Comparison of ENCODE assay signal across 1 cellular context in genomic region chr7:23347682-23348180, GRCh38.
TF ChIP-seq lines count a peak whose summit lies in the region.

No MANE protein-coding gene starts in this region.

TF ChIP-seq in K562, 482 proteins besides CTCF, POLR2A, EP300 and RAD21 (continued from another document and continues in another):
- TF ChIP-seq RREB1 (CRISPR knock-in tag; IDR thresholded peaks at IDR 0.05) = no peak
- TF ChIP-seq ZHX1 (conservative IDR thresholded peaks at IDR 0.05; ENCODE audit: low read length) = no peak
- peak in 1 of 2 experiments; percentile 30; a peak in 1 of 4 replicates for TF ChIP-seq ZMIZ1 (IDR thresholded peaks at IDR 0.05; ENCODE audit: low read depth in 2 of 2, low read length in 2 of 2)
- no peak for TF ChIP-seq PRPF4 (IDR thresholded peaks at IDR 0.05; ENCODE audit: insufficient read depth, low read depth, low read length, poor library complexity, severe bottlenecking)
- no peak for TF ChIP-seq ZNF668 (CRISPR knock-in tag; IDR thresholded peaks at IDR 0.05)
- no peak for TF ChIP-seq XRCC5 (IDR thresholded peaks at IDR 0.05; ENCODE audit: low read depth, low read length)
- TF ChIP-seq ZNF586 (CRISPR knock-in tag; conservative IDR thresholded peaks at IDR 0.05) = no peak
- TF ChIP-seq RBM22 (IDR thresholded peaks at IDR 0.05; ENCODE audit: low read depth, low read length, poor library complexity, severe bottlenecking) = no peak
- no peak for TF ChIP-seq SMAD3 (CRISPR knock-in tag; conservative IDR thresholded peaks at IDR 0.05)
- no peak for TF ChIP-seq HNRNPUL1 (IDR thresholded peaks at IDR 0.05; ENCODE audit: low read length)
- no peak for TF ChIP-seq PKNOX1 (IDR thresholded peaks at IDR 0.05)
- peak; percentile 34; the same call in 1 of the 2 replicates for TF ChIP-seq ATF7 (IDR thresholded peaks at IDR 0.05)
- TF ChIP-seq FOXJ2 (tag; IDR thresholded peaks at IDR 0.05) = no peak
- peak in 1 of 2 experiments; percentile 77; a peak in 2 of 4 replicates for TF ChIP-seq SRF (CRISPR knock-in tag; IDR thresholded peaks at IDR 0.05)
- TF ChIP-seq SMAD2 (IDR thresholded peaks at IDR 0.05; ENCODE audit: low read depth, low read length) = no peak
- no peak for TF ChIP-seq SREBF1 (IDR thresholded peaks at IDR 0.05; ENCODE audit: borderline replicate concordance, low read depth, low read length)
- no peak for TF ChIP-seq ZNF699 (CRISPR knock-in tag; IDR thresholded peaks at IDR 0.05; ENCODE audit: insufficient replicate concordance)
- TF ChIP-seq HEY1 (CRISPR knock-in tag; IDR thresholded peaks at IDR 0.05; ENCODE audit: borderline replicate concordance) = no peak
- TF ChIP-seq ESRRA (IDR thresholded peaks at IDR 0.05; ENCODE audit: borderline replicate concordance, low read depth) = no peak
- no peak for TF ChIP-seq NR2F6 (CRISPR knock-in tag; IDR thresholded peaks at IDR 0.05)
- no peak for TF ChIP-seq ZNF217 (CRISPR knock-in tag; IDR thresholded peaks at IDR 0.05)
- TF ChIP-seq MAZ (CRISPR knock-in tag; conservative IDR thresholded peaks at IDR 0.05 in 1 of 2, IDR thresholded peaks at IDR 0.05 in 1 of 2) = peak in 1 of 2 experiments; percentile 37; a peak in 1 of 4 replicates
- no peak for TF ChIP-seq SP2 (IDR thresholded peaks at IDR 0.05; ENCODE audit: extremely low read depth, low read depth, low read length, poor library complexity, severe bottlenecking)
- peak; percentile 55; the same call in 1 of the 2 replicates for TF ChIP-seq LEF1 (IDR thresholded peaks at IDR 0.05)
- TF ChIP-seq ZNF280B (CRISPR knock-in tag; IDR thresholded peaks at IDR 0.05) = no peak
- no peak for TF ChIP-seq ZKSCAN8 (CRISPR knock-in tag; IDR thresholded peaks at IDR 0.05)
- no peak for TF ChIP-seq MLLT1 (IDR thresholded peaks at IDR 0.05)
- peak; percentile 74; the same call in 1 of the 2 replicates for TF ChIP-seq MAFF (IDR thresholded peaks at IDR 0.05; ENCODE audit: low read length)
- no peak for TF ChIP-seq CEBPG (CRISPR knock-in tag; IDR thresholded peaks at IDR 0.05)
- 0 out of 4 replicates have a peak, but pooled peaks of 1 of the 2 experiments have one; percentile 1 for TF ChIP-seq CEBPG (tag; conservative IDR thresholded peaks at IDR 0.05 in 1 of 2, IDR thresholded peaks at IDR 0.05 in 1 of 2)
- peak; percentile 84 for TF ChIP-seq ARID1B (IDR thresholded peaks at IDR 0.05)
- peak; percentile 95 for TF ChIP-seq JUND (IDR thresholded peaks at IDR 0.05; ENCODE audit: borderline replicate concordance, low read depth, low read length)
- TF ChIP-seq JUND (tag; IDR thresholded peaks at IDR 0.05; ENCODE audit: borderline replicate concordance, low read depth, low read length) = peak; percentile 93
- no peak for TF ChIP-seq SOX6 (IDR thresholded peaks at IDR 0.05)
- TF ChIP-seq ASH1L (IDR thresholded peaks at IDR 0.05; ENCODE audit: borderline replicate concordance, low read depth, partially characterized antibody) = no peak
- peak in 1 of 2 experiments; percentile 24; a peak in 1 of 4 replicates for TF ChIP-seq FOXK2 (conservative IDR thresholded peaks at IDR 0.05 in 1 of 2, IDR thresholded peaks at IDR 0.05 in 1 of 2; ENCODE audit: low read depth in 2 of 2)
- no peak for TF ChIP-seq GATA2 (CRISPR knock-in tag; IDR thresholded peaks at IDR 0.05)
- no peak for TF ChIP-seq ZFP30 (CRISPR knock-in tag; IDR thresholded peaks at IDR 0.05; ENCODE audit: borderline replicate concordance)
- no peak; the same call in 1 of the 2 replicates for TF ChIP-seq TAL1 (IDR thresholded peaks at IDR 0.05)
- no peak for TF ChIP-seq STAG1 (CRISPR knock-in tag; IDR thresholded peaks at IDR 0.05; ENCODE audit: borderline replicate concordance)
- TF ChIP-seq TGIF2 (CRISPR knock-in tag; IDR thresholded peaks at IDR 0.05) = no peak
- TF ChIP-seq ZNF561 (CRISPR knock-in tag; conservative IDR thresholded peaks at IDR 0.05) = no peak
- TF ChIP-seq TFAP4 (CRISPR knock-in tag; IDR thresholded peaks at IDR 0.05; ENCODE audit: borderline replicate concordance) = no peak
- TF ChIP-seq ZKSCAN1 (IDR thresholded peaks at IDR 0.05; ENCODE audit: low read depth, low read length) = no peak
- TF ChIP-seq CGGBP1 (CRISPR knock-in tag; IDR thresholded peaks at IDR 0.05) = no peak
